ENCODE assay signal across 8 cellular contexts in genomic region chr9:70466976-70467551, GRCh38. TPM values are rescaled to one million over a fixed set of nuclear protein-coding genes. Genes with fewer than 3 reads are reported as not detected.
A peak's percentile ranks its signal among the peaks of the same experiment; 100 is the strongest.
DNase-seq lines count a peak whose midpoint lies in the region; ATAC-seq, FAIRE-seq and TF ChIP-seq lines count a peak whose summit lies in the region.
"Had no signal": no experiment of that assay in that cellular context is flagged by ENCODE, and none has a peak within 500 bp of the region (broad histone marks: within the 10 kb centered on the region; RNA-seq: fewer than 3 reads in every experiment).

No MANE protein-coding gene starts in this region.

- H3K23ac ChIP-seq in mesendoderm (ENCODE audit: low read length): no peak overlapping the region

- no peak for TF ChIP-seq RAD21 in HepG2 (CRISPR knock-in tag; IDR thresholded peaks at IDR 0.05)

- H3K79me2 ChIP-seq in HepG2 (ENCODE audit: insufficient read depth, low read length) (no peaks in the 10 kb centered on the region), mesendoderm (ENCODE audit: control insufficient read depth, insufficient read depth, low read length) (no peaks in the 10 kb centered on the region)

- H3K27me3 Mint-ChIP-seq in activated T-cell treated with anti-CD3 and anti-CD28 coated beads, Interleukin-2, amount 50 U/mL, for 24 hours: no peaks in the 10 kb centered on the region

- no peak overlapping the region for H2BK15ac ChIP-seq in mesendoderm (replicated peaks; ENCODE audit: low read depth)

- peak overlapping the region; percentile 90 for H3K27ac Mint-ChIP-seq in activated T-cell treated with anti-CD3 and anti-CD28 coated beads, Interleukin-2, amount 50 U/mL, for 24 hours

- POLR2A ChIA-PET in HepG2 (lab: Yijun Ruan, JAX): interaction anchor here (3.7 kb wide), 1 partner anchor 47 kb away, joined by 16 read pairs; no protein-coding TSS in a partner anchor

- H3K56ac ChIP-seq in mesendoderm (ENCODE audit: low read length): no peak overlapping the region

- H4K5ac ChIP-seq in mesendoderm (ENCODE audit: low read length): no peak overlapping the region

- no peak for TF ChIP-seq POLR2A in HepG2 (IDR thresholded peaks at IDR 0.05; ENCODE audit: insufficient read depth in 1 of 2, low read depth in 2 of 2, low read length in 2 of 2)
- no peak for TF ChIP-seq POLR2A in thyroid gland (IDR thresholded peaks at IDR 0.05)

- H3K36me3 Mint-ChIP-seq in activated T-cell treated with anti-CD3 and anti-CD28 coated beads, Interleukin-2, amount 50 U/mL, for 24 hours (ENCODE audit: low read depth): no peaks in the 10 kb centered on the region

- H4K20me1 ChIP-seq in HepG2 (ENCODE audit: insufficient read depth, low read length): no peaks in the 10 kb centered on the region

- H3K27ac ChIP-seq in HepG2 (ENCODE audit: extremely low read length, insufficient read depth, low read length) (no peak overlapping the region), mesendoderm (ENCODE audit: low read depth, low read length) (no peak overlapping the region), thyroid gland (no peak overlapping the region)

- no peak overlapping the region for H4K8ac ChIP-seq in mesendoderm (ENCODE audit: low read depth, low read length)

- H3K4me3 Mint-ChIP-seq in activated T-cell treated with anti-CD3 and anti-CD28 coated beads, Interleukin-2, amount 50 U/mL, for 24 hours: no peak overlapping the region

- BruUV-seq in HepG2 (replicated peaks; lab: Mats Ljungman, UMichigan): no TSS peak

- H2BK120ac ChIP-seq in mesendoderm (ENCODE audit: low read depth, low read length): no peak overlapping the region

- TF ChIP-seq CTCF in HepG2 (CRISPR knock-in tag; IDR thresholded peaks at IDR 0.05) (no peak), thyroid gland (IDR thresholded peaks at IDR 0.05) (no peak)

- FAIRE-seq in HepG2 (lab: Jason Lieb, UNC): no peak

- DNase-seq in HS-5 (ENCODE audit: low read depth) (peak; percentile 63), glomerular visceral epithelial cell (ENCODE audit: extremely low spot score) (peak; percentile 59), HepG2 (ENCODE audit: low spot score) (no peak), mesendoderm (no peak), thyroid gland (no peak)
- DNase-seq in activated T-cell treated with anti-CD3 and anti-CD28 coated beads, Interleukin-2, amount 50 U/mL, for 24 hours: peak; percentile 61
- DNase-seq in stimulated activated CD8-positive, alpha-beta memory T cell treated with anti-CD3 and anti-CD28 coated beads, Interleukin-4, amount 100 ng/mL, for 24 hours (ENCODE audit: low read depth): peak; percentile 7
- DNase-seq: KG1 had no signal

- intact Hi-C loops in HepG2 (cut with micrococcal nuclease; ENCODE audit: unreplicated experiment): no loop called here
- intact Hi-C loops in thyroid gland (cut with DNase I): no loop called here

- H3K27me3 ChIP-seq in HepG2 (ENCODE audit: control insufficient read depth in 1 of 2, insufficient read depth in 2 of 2, low read length in 2 of 2): 0 out of 5 replicates have a peak, but pooled peaks cover 0 to 3% of the 10 kb centered on the region in 2 experiments
- H3K27me3 ChIP-seq in mesendoderm (ENCODE audit: insufficient read depth, low read length, poor library complexity): no peaks in the 10 kb centered on the region
- H3K27me3 ChIP-seq in thyroid gland: no peaks in the 10 kb centered on the region

- H3K4me1 ChIP-seq in HepG2 (ENCODE audit: insufficient read depth, low read length) (peaks cover 33% of the 10 kb centered on the region), mesendoderm (ENCODE audit: control insufficient read depth, low read depth, low read length) (no peaks in the 10 kb centered on the region), thyroid gland (peaks cover 0 to 22% of the 10 kb centered on the region in 2 donors)

- H3K36me3 ChIP-seq in HepG2 (replicated peaks in 1 of 2; ENCODE audit: control insufficient read depth in 1 of 2, insufficient read depth in 2 of 2, low read length in 2 of 2): no peaks in the 10 kb centered on the region
- no peaks in the 10 kb centered on the region for H3K36me3 ChIP-seq in mesendoderm (ENCODE audit: control insufficient read depth, insufficient read depth, low read length)
- H3K36me3 ChIP-seq in thyroid gland: no peaks in the 10 kb centered on the region

- H3K4me3 ChIP-seq in HepG2 (replicated peaks in 1 of 3; ENCODE audit: insufficient read depth in 1 of 3, low read depth in 2 of 3, low read length in 3 of 3): no peak overlapping the region
- H3K4me3 ChIP-seq in mesendoderm (ENCODE audit: low read length): no peak overlapping the region
- H3K4me3 ChIP-seq in thyroid gland (replicated peaks in 1 of 3): no peak overlapping the region

- H3K9me3 ChIP-seq in HepG2 (ENCODE audit: low read length) (no peaks in the 10 kb centered on the region), thyroid gland (no peaks in the 10 kb centered on the region)

- no peaks in the 10 kb centered on the region for H3K79me1 ChIP-seq in mesendoderm (ENCODE audit: low read length)

- CTCF ChIA-PET in HepG2 (lab: Yijun Ruan, JAX; ENCODE audit: low intra/inter-chr PET ratio, low total read pairs): no interaction called here

- H3K4ac ChIP-seq in mesendoderm (ENCODE audit: low read depth, low read length): no peak overlapping the region

- H2AK5ac ChIP-seq in mesendoderm (ENCODE audit: low read length): no peak overlapping the region

- H3K4me2 ChIP-seq in HepG2 (ENCODE audit: low read depth, low read length) (no peak overlapping the region), mesendoderm (ENCODE audit: low read length) (no peak overlapping the region)

- H3K9ac ChIP-seq in HepG2 (ENCODE audit: insufficient read depth, low read depth, low read length) (no peak overlapping the region), mesendoderm (ENCODE audit: low read length) (no peak overlapping the region)

- WGBS in HepG2 (ENCODE audit: low lambda C conversion rate): 56% methylated on average over 5 of the region's 5 CpGs
- no CpG with 5 or more reads among the region's 5 CpGs for WGBS in mesendoderm (ENCODE audit: extremely low coverage, insufficient coverage, low lambda C conversion rate)
- 80 to 89% methylated on average over 5 of the region's 5 CpGs for WGBS in thyroid gland, 2 donors

- H3K4me1 Mint-ChIP-seq in activated T-cell treated with anti-CD3 and anti-CD28 coated beads, Interleukin-2, amount 50 U/mL, for 24 hours (ENCODE audit: low read depth): peaks cover 56% of the 10 kb centered on the region

- H3K9me3 Mint-ChIP-seq in activated T-cell treated with anti-CD3 and anti-CD28 coated beads, Interleukin-2, amount 50 U/mL, for 24 hours: no peaks in the 10 kb centered on the region

- no peak for ATAC-seq in HepG2

- TF ChIP-seq EP300 in HepG2 (IDR thresholded peaks at IDR 0.05; ENCODE audit: low read depth in 2 of 2, low read length in 2 of 2) (no peak), HepG2 (CRISPR knock-in tag; IDR thresholded peaks at IDR 0.05; ENCODE audit: borderline replicate concordance) (no peak)

- H2BK5ac ChIP-seq in mesendoderm (ENCODE audit: low read length): no peak overlapping the region

- H2AFZ ChIP-seq in HepG2 (ENCODE audit: low read length): no peak overlapping the region

- in situ Hi-C loops in HepG2 (cut with HindIII; ENCODE audit: extremely low pct_ligation_motif_present, low pct_unique_long_range_greater_than_20kb): no loop called here

- no peak overlapping the region for H3K18ac ChIP-seq in mesendoderm (ENCODE audit: low read length)

TF ChIP-seq in HepG2, 621 proteins besides CTCF, POLR2A, EP300 and RAD21:
- no peak for TF ChIP-seq HOXA3 (CRISPR knock-in tag; IDR thresholded peaks at IDR 0.05)
- TF ChIP-seq AGO2 (optimal IDR thresholded peaks at IDR 0.05; ENCODE audit: low read depth, low read length): no peak
- TF ChIP-seq HNRNPK (IDR thresholded peaks at IDR 0.05; ENCODE audit: low read depth, low read length, poor library complexity, severe bottlenecking): no peak
TF ChIP-seq in HepG2: peak in this region for 0.

RNA-seq across cellular contexts. Expression of gene KLF9, which starts 52.6 kb away (rescaled TPM):
- total RNA-seq in HepG2 (2016; rRNA removed; fragmentation: Illumina TruSeq; extraction: Trizol) (5.7 and 7.2 TPM in 2 replicates), thyroid gland (100 to 1,000 TPM in 3 of 4 donors, 10 to 100 TPM in 1; 96.3 to 155 (median 125) TPM)
- total RNA-seq in HepG2 (2016; cell fraction: cytosol; rRNA removed; fragmentation: Illumina TruSeq; extraction: Trizol; ENCODE audit: low read depth): 0.79 and 0.81 TPM in 2 replicates
- total RNA-seq in HepG2 (2016; cell fraction: insoluble cytoplasmic fraction; rRNA removed; fragmentation: Illumina TruSeq; extraction: Trizol): 5.6 and 6.3 TPM in 2 replicates
- 3.6 and 4.2 TPM in 2 replicates for total RNA-seq in HepG2 (2016; cell fraction: membrane; rRNA removed; fragmentation: Illumina TruSeq; extraction: Trizol)
- 6.0 and 6.2 TPM in 2 replicates for total RNA-seq in HepG2 (2016; cell fraction: nucleus; rRNA removed; fragmentation: Illumina TruSeq; extraction: Trizol)
- 7.1 and 7.2 TPM in 2 replicates for polyA plus RNA-seq in HepG2 (2011; rRNA removed)
- polyA plus RNA-seq in HepG2 (2011; cell fraction: cytosol; rRNA removed): 5.3 and 5.8 TPM in 2 replicates
- 3.3 and 4.2 TPM in 2 replicates for polyA plus RNA-seq in HepG2 (2011; cell fraction: nucleus; rRNA removed)
- 8.3 and 8.5 TPM in 2 replicates for polyA plus RNA-seq in HepG2 (2012)
- 0.36 and 0.37 TPM in 2 replicates for polyA plus RNA-seq in HepG2 (2016; cell fraction: cytosol; fragmentation: Illumina TruSeq; extraction: Trizol; ENCODE audit: low read depth)
- 7.0 TPM in 2 replicates for polyA plus RNA-seq in HepG2 (2016; cell fraction: insoluble cytoplasmic fraction; fragmentation: Illumina TruSeq; extraction: Trizol; ENCODE audit: low read depth)
- 1.6 and 2.0 TPM in 2 replicates for polyA plus RNA-seq in HepG2 (2016; cell fraction: membrane; fragmentation: Illumina TruSeq; extraction: Trizol; ENCODE audit: low read depth)
- 6.3 and 7.1 TPM in 2 replicates for polyA plus RNA-seq in HepG2 (2016; cell fraction: nucleus; fragmentation: Illumina TruSeq; extraction: Trizol; ENCODE audit: insufficient read depth, low read depth)
- 2.5 and 9.7 TPM in 2 replicates for polyA minus RNA-seq in HepG2 (2011; rRNA and poly(A)+ RNA removed; ENCODE audit: low replicate concordance)
- 7.8 and 8.0 TPM in 2 replicates for polyA minus RNA-seq in HepG2 (2011; cell fraction: cytosol; rRNA and poly(A)+ RNA removed)
- 6.2 and 7.5 TPM in 2 replicates for polyA minus RNA-seq in HepG2 (2011; cell fraction: nucleus; rRNA and poly(A)+ RNA removed)
- 0.15 TPM for polyA plus RNA-seq in mesendoderm (2013, experiment 1 of 2)
- 0.17 TPM for polyA plus RNA-seq in mesendoderm (2013, experiment 2 of 2)

Comparison
In these comparisons a context has a peak if more than half of its experiments do, and no peak if none do; other contexts are left out.
1. DNase-seq: peak in HS-5 (single experiment), activated T-cell treated with anti-CD3 and anti-CD28 coated beads, Interleukin-2, amount 50 U/mL, for 24 hours (single experiment), glomerular visceral epithelial cell (single experiment) and stimulated activated CD8-positive, alpha-beta memory T cell treated with anti-CD3 and anti-CD28 coated beads, Interleukin-4, amount 100 ng/mL, for 24 hours (single experiment); none in HepG2 (single experiment), mesendoderm (single experiment) and thyroid gland (0 of 2).
2. RNA of gene KLF9, which starts 52.6 kb away (total RNA-seq): 96.3 to 155 TPM in thyroid gland; 0.79 to 7.2 TPM in HepG2; every median in the first group is over 10 times any median in the second.